Comparison of ENCODE assay signal across 1 cellular context in the genomic region with DNA sequence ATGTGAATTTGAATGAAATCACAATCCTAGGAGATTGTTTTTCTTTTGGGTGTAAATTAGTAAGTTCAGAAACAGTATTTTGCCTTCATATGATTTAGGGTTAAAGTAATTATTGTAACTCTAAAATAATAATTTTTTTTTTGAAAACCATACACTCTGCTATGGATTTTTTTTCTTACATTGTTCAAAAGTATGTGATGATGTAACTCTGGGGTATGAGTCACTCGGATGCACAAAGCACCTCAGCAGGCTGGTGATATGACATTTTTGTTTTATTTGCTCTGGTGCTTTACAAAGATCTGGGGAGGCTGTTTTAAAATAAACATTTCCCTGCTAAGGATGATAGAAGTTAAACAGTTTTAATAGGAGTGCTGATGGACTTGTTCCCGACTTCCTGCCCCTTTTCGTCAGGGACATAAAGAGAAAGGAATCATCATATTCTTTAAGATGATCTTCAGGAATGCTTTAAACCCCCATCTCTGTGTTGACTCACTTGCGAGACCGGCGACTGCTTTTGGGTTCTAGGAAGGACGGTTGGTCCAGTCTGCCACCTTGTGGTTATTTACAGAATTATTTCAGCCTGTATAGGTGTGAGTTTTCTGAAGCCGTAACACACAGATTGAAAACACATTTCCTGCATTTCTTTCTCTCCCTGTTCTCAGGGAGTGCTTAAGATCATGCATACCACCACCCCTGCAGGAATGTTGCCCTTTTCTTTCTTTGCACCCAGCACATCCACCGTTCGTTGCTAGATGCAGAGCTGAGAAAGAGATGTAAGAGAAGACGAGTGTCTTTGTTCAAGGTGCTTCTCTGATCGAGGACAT.
A peak's percentile ranks its signal among the peaks of the same experiment; 100 is the strongest.
TF ChIP-seq lines count a peak whose summit lies in the region.

No MANE protein-coding gene starts in this region.

TF ChIP-seq in GM12878, 131 proteins besides CTCF, POLR2A, EP300 and RAD21 (continued from another document):
- TF ChIP-seq, protein P1, sequence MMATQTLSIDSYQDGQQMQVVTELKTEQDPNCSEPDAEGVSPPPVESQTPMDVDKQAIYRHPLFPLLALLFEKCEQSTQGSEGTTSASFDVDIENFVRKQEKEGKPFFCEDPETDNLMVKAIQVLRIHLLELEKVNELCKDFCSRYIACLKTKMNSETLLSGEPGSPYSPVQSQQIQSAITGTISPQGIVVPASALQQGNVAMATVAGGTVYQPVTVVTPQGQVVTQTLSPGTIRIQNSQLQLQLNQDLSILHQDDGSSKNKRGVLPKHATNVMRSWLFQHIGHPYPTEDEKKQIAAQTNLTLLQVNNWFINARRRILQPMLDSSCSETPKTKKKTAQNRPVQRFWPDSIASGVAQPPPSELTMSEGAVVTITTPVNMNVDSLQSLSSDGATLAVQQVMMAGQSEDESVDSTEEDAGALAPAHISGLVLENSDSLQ (IDR thresholded peaks at IDR 0.05) = no peak
- TF ChIP-seq, protein P2, sequence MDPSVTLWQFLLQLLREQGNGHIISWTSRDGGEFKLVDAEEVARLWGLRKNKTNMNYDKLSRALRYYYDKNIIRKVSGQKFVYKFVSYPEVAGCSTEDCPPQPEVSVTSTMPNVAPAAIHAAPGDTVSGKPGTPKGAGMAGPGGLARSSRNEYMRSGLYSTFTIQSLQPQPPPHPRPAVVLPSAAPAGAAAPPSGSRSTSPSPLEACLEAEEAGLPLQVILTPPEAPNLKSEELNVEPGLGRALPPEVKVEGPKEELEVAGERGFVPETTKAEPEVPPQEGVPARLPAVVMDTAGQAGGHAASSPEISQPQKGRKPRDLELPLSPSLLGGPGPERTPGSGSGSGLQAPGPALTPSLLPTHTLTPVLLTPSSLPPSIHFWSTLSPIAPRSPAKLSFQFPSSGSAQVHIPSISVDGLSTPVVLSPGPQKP (IDR thresholded peaks at IDR 0.05; ENCODE audit: low read depth, low read length) = no peak
- TF ChIP-seq, protein P3, sequence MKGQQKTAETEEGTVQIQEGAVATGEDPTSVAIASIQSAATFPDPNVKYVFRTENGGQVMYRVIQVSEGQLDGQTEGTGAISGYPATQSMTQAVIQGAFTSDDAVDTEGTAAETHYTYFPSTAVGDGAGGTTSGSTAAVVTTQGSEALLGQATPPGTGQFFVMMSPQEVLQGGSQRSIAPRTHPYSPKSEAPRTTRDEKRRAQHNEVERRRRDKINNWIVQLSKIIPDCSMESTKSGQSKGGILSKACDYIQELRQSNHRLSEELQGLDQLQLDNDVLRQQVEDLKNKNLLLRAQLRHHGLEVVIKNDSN (IDR thresholded peaks at IDR 0.05; ENCODE audit: borderline replicate concordance, extremely low read length, insufficient read depth, low read depth, low read length) = no peak
- no peak for TF ChIP-seq NR2C2 (IDR thresholded peaks at IDR 0.05; ENCODE audit: borderline replicate concordance, control insufficient read depth, insufficient read length, low read depth)
- 0 out of 4 replicates have a peak, but pooled peaks of 1 of the 2 experiments have one; percentile 13 for TF ChIP-seq BHLHE40 (IDR thresholded peaks at IDR 0.05; ENCODE audit: borderline replicate concordance in 1 of 2, low read depth in 2 of 2, low read length in 1 of 2)
- TF ChIP-seq IKZF1 (conservative IDR thresholded peaks at IDR 0.05) = no peak
- TF ChIP-seq, protein P4, sequence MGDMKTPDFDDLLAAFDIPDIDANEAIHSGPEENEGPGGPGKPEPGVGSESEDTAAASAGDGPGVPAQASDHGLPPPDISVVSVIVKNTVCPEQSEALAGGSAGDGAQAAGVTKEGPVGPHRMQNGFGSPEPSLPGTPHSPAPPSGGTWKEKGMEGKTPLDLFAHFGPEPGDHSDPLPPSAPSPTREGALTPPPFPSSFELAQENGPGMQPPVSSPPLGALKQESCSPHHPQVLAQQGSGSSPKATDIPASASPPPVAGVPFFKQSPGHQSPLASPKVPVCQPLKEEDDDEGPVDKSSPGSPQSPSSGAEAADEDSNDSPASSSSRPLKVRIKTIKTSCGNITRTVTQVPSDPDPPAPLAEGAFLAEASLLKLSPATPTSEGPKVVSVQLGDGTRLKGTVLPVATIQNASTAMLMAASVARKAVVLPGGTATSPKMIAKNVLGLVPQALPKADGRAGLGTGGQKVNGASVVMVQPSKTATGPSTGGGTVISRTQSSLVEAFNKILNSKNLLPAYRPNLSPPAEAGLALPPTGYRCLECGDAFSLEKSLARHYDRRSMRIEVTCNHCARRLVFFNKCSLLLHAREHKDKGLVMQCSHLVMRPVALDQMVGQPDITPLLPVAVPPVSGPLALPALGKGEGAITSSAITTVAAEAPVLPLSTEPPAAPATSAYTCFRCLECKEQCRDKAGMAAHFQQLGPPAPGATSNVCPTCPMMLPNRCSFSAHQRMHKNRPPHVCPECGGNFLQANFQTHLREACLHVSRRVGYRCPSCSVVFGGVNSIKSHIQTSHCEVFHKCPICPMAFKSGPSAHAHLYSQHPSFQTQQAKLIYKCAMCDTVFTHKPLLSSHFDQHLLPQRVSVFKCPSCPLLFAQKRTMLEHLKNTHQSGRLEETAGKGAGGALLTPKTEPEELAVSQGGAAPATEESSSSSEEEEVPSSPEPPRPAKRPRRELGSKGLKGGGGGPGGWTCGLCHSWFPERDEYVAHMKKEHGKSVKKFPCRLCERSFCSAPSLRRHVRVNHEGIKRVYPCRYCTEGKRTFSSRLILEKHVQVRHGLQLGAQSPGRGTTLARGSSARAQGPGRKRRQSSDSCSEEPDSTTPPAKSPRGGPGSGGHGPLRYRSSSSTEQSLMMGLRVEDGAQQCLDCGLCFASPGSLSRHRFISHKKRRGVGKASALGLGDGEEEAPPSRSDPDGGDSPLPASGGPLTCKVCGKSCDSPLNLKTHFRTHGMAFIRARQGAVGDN (IDR thresholded peaks at IDR 0.05) = no peak
- no peak for TF ChIP-seq SREBF2 (IDR thresholded peaks at IDR 0.05; ENCODE audit: low read length)
- TF ChIP-seq ETV6 (conservative IDR thresholded peaks at IDR 0.05 in 1 of 2, IDR thresholded peaks at IDR 0.05 in 1 of 2; ENCODE audit: borderline replicate concordance in 1 of 2, low read depth in 1 of 2) = no peak
- TF ChIP-seq, protein P5, sequence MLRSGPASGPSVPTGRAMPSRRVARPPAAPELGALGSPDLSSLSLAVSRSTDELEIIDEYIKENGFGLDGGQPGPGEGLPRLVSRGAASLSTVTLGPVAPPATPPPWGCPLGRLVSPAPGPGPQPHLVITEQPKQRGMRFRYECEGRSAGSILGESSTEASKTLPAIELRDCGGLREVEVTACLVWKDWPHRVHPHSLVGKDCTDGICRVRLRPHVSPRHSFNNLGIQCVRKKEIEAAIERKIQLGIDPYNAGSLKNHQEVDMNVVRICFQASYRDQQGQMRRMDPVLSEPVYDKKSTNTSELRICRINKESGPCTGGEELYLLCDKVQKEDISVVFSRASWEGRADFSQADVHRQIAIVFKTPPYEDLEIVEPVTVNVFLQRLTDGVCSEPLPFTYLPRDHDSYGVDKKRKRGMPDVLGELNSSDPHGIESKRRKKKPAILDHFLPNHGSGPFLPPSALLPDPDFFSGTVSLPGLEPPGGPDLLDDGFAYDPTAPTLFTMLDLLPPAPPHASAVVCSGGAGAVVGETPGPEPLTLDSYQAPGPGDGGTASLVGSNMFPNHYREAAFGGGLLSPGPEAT (IDR thresholded peaks at IDR 0.05; ENCODE audit: low read depth) = 0 out of 2 replicates have a peak, but pooled peaks have one; percentile 14
- TF ChIP-seq BRCA1 (IDR thresholded peaks at IDR 0.05; ENCODE audit: low read depth, low read length) = no peak
- TF ChIP-seq BMI1 (IDR thresholded peaks at IDR 0.05; ENCODE audit: borderline replicate concordance) = no peak
- TF ChIP-seq MTA3 (IDR thresholded peaks at IDR 0.05; ENCODE audit: borderline replicate concordance, low read length) = no peak
- peak; percentile 38 for TF ChIP-seq ATF7 (IDR thresholded peaks at IDR 0.05; ENCODE audit: low read depth)
- TF ChIP-seq, protein P6, sequence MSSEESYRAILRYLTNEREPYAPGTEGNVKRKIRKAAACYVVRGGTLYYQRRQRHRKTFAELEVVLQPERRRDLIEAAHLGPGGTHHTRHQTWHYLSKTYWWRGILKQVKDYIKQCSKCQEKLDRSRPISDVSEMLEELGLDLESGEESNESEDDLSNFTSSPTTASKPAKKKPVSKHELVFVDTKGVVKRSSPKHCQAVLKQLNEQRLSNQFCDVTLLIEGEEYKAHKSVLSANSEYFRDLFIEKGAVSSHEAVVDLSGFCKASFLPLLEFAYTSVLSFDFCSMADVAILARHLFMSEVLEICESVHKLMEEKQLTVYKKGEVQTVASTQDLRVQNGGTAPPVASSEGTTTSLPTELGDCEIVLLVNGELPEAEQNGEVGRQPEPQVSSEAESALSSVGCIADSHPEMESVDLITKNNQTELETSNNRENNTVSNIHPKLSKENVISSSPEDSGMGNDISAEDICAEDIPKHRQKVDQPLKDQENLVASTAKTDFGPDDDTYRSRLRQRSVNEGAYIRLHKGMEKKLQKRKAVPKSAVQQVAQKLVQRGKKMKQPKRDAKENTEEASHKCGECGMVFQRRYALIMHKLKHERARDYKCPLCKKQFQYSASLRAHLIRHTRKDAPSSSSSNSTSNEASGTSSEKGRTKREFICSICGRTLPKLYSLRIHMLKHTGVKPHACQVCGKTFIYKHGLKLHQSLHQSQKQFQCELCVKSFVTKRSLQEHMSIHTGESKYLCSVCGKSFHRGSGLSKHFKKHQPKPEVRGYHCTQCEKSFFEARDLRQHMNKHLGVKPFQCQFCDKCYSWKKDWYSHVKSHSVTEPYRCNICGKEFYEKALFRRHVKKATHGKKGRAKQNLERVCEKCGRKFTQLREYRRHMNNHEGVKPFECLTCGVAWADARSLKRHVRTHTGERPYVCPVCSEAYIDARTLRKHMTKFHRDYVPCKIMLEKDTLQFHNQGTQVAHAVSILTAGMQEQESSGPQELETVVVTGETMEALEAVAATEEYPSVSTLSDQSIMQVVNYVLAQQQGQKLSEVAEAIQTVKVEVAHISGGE (CRISPR knock-in tag; IDR thresholded peaks at IDR 0.05) = no peak
- no peak for TF ChIP-seq BCL11A (IDR thresholded peaks at IDR 0.05; ENCODE audit: low read depth, low read length)
- TF ChIP-seq TBL1XR1 (IDR thresholded peaks at IDR 0.05; ENCODE audit: low read depth, low read length) = 0 out of 2 replicates have a peak, but pooled peaks have one; percentile 14
- TF ChIP-seq ZBED1 (IDR thresholded peaks at IDR 0.05; ENCODE audit: borderline replicate concordance) = no peak
- TF ChIP-seq, protein P7, sequence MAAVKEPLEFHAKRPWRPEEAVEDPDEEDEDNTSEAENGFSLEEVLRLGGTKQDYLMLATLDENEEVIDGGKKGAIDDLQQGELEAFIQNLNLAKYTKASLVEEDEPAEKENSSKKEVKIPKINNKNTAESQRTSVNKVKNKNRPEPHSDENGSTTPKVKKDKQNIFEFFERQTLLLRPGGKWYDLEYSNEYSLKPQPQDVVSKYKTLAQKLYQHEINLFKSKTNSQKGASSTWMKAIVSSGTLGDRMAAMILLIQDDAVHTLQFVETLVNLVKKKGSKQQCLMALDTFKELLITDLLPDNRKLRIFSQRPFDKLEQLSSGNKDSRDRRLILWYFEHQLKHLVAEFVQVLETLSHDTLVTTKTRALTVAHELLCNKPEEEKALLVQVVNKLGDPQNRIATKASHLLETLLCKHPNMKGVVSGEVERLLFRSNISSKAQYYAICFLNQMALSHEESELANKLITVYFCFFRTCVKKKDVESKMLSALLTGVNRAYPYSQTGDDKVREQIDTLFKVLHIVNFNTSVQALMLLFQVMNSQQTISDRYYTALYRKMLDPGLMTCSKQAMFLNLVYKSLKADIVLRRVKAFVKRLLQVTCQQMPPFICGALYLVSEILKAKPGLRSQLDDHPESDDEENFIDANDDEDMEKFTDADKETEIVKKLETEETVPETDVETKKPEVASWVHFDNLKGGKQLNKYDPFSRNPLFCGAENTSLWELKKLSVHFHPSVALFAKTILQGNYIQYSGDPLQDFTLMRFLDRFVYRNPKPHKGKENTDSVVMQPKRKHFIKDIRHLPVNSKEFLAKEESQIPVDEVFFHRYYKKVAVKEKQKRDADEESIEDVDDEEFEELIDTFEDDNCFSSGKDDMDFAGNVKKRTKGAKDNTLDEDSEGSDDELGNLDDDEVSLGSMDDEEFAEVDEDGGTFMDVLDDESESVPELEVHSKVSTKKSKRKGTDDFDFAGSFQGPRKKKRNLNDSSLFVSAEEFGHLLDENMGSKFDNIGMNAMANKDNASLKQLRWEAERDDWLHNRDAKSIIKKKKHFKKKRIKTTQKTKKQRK (IDR thresholded peaks at IDR 0.05; ENCODE audit: low read depth, low read length) = no peak
- TF ChIP-seq, protein P8, sequence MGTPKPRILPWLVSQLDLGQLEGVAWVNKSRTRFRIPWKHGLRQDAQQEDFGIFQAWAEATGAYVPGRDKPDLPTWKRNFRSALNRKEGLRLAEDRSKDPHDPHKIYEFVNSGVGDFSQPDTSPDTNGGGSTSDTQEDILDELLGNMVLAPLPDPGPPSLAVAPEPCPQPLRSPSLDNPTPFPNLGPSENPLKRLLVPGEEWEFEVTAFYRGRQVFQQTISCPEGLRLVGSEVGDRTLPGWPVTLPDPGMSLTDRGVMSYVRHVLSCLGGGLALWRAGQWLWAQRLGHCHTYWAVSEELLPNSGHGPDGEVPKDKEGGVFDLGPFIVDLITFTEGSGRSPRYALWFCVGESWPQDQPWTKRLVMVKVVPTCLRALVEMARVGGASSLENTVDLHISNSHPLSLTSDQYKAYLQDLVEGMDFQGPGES (IDR thresholded peaks at IDR 0.05) = no peak
